In genomic region chr6:158715330-158716311, GRCh38 we compare ENCODE assay signal across 8 cellular contexts.
DNase-seq lines count a peak whose midpoint lies in the region; ATAC-seq, FAIRE-seq and TF ChIP-seq lines count a peak whose summit lies in the region.
"Had no signal": no experiment of that assay in that cellular context is flagged by ENCODE, and none has a peak within 500 bp of the region (broad histone marks: within the 10 kb centered on the region; RNA-seq: fewer than 3 reads in every experiment).

No MANE protein-coding gene starts in this region.

- no peak overlapping the region for H3K27ac ChIP-seq in rectal smooth muscle tissue (ENCODE audit: low read depth, low read length)

- H3K4me1 ChIP-seq in rectal smooth muscle tissue (ENCODE audit: control insufficient read depth, insufficient read depth, low read length): no peaks in the 10 kb centered on the region

- POLR2A ChIA-PET in activated CD8-positive, alpha-beta T cell treated with anti-CD3 and anti-CD28 coated beads for 36 hours (lab: Charles Lee): interaction anchor here (0.6 kb wide), 1 partner anchor 934 kb away, joined by 3 read pairs; no protein-coding TSS in a partner anchor

- no peaks in the 10 kb centered on the region for H3K27me3 Mint-ChIP-seq in activated CD8-positive, alpha-beta T cell treated with anti-CD3 and anti-CD28 coated beads for 36 hours

- H3K36me3 ChIP-seq in rectal smooth muscle tissue (ENCODE audit: control insufficient read depth, insufficient read depth, low read length): no peaks in the 10 kb centered on the region

- intact Hi-C loops in activated CD8-positive, alpha-beta T cell treated with anti-CD3 and anti-CD28 coated beads for 36 hours (cut with micrococcal nuclease): loop anchor here (5.0 kb wide), 1 partner anchor 102 kb away; the partner anchor contains the start of gene EZR

- CTCF ChIA-PET in activated CD8-positive, alpha-beta T cell treated with anti-CD3 and anti-CD28 coated beads for 36 hours (lab: Charles Lee): interaction anchor here (1.0 to 1.6 kb wide), 4 partner anchors 10 to 257 kb away, joined by 3 to 7 read pairs (median 4); no protein-coding TSS in a partner anchor

- TF ChIP-seq CTCF in activated CD8-positive, alpha-beta T cell treated with anti-CD3 and anti-CD28 coated beads for 36 hours (IDR thresholded peaks at IDR 0.05): no peak

- no peak overlapping the region for H3K4me3 Mint-ChIP-seq in activated CD8-positive, alpha-beta T cell treated with anti-CD3 and anti-CD28 coated beads for 36 hours

- FAIRE-seq in urothelium cell line (lab: Jason Lieb, UNC): no peak

- no peak overlapping the region for H3K9ac ChIP-seq in rectal smooth muscle tissue (ENCODE audit: low read length)

- peak overlapping the region; percentile 7 for H3K4me3 ChIP-seq in rectal smooth muscle tissue (ENCODE audit: low read length)

- H3K36me3 Mint-ChIP-seq in activated CD8-positive, alpha-beta T cell treated with anti-CD3 and anti-CD28 coated beads for 36 hours (ENCODE audit: low read depth): peaks cover 76% of the 10 kb centered on the region

- no peaks in the 10 kb centered on the region for H3K9me3 Mint-ChIP-seq in activated CD8-positive, alpha-beta T cell treated with anti-CD3 and anti-CD28 coated beads for 36 hours

- H3K27ac Mint-ChIP-seq in activated CD8-positive, alpha-beta T cell treated with anti-CD3 and anti-CD28 coated beads for 36 hours: peak overlapping the region; percentile 3

- no peaks in the 10 kb centered on the region for H3K27me3 ChIP-seq in rectal smooth muscle tissue (ENCODE audit: control insufficient read depth, insufficient read depth, low read length)

- no peak for DNase-seq in activated CD8-positive, alpha-beta T cell treated with anti-CD3 and anti-CD28 coated beads for 36 hours
- no peak for DNase-seq in stimulated activated CD4-positive, alpha-beta T cell treated with anti-CD3 and anti-CD28 coated beads, Interleukin-1b, Interleukin-23, amount 100 ng/mL, for 48 hours
- no peak for DNase-seq in activated CD4-positive, alpha-beta T cell treated with anti-CD3 and anti-CD28 coated beads, Interleukin-2, amount 50 U/mL, for 4 hours
- no peak for DNase-seq in urothelium cell line (ENCODE audit: low spot score)

- ATAC-seq in GM19372 (IDR thresholded peaks at IDR 0.05; ENCODE audit: low read depth, unreplicated experiment) (peak; percentile 52), HG03060 (IDR thresholded peaks at IDR 0.05; ENCODE audit: low read depth, unreplicated experiment) (peak; percentile 51)
- ATAC-seq in activated CD8-positive, alpha-beta T cell treated with anti-CD3 and anti-CD28 coated beads for 36 hours: no peak
- ATAC-seq: Panc1 had no signal

- peaks cover 51% of the 10 kb centered on the region for H3K4me1 Mint-ChIP-seq in activated CD8-positive, alpha-beta T cell treated with anti-CD3 and anti-CD28 coated beads for 36 hours (ENCODE audit: low read depth)
